Comparison of ENCODE assay signal across 1 cellular context in the genomic region with DNA sequence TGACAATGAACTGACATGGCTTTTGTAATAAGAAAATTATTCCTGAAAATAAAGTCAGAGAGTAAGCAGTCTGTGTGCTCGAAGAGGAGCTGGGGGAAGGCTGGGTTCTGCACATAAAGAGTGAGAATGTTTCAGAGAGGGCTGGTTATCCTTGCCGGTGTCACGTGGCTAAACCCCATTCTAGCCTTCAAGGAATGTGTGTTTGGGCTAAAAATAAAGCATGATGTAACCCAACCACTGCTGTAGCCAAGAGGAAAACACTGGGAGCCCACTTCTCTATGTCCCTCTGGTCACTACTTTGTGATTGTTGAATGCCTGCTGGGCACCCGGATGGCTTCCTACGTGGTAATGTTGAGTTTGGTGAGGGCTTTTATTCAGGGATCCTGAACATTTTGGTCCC.
TF ChIP-seq lines count a peak whose summit lies in the region.

No MANE protein-coding gene starts in this region.

TF ChIP-seq in IMR-90, 13 proteins besides CTCF, POLR2A, EP300 and RAD21:
- TF ChIP-seq, protein P1, sequence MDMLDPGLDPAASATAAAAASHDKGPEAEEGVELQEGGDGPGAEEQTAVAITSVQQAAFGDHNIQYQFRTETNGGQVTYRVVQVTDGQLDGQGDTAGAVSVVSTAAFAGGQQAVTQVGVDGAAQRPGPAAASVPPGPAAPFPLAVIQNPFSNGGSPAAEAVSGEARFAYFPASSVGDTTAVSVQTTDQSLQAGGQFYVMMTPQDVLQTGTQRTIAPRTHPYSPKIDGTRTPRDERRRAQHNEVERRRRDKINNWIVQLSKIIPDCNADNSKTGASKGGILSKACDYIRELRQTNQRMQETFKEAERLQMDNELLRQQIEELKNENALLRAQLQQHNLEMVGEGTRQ (IDR thresholded peaks at IDR 0.05; ENCODE audit: low read depth, low read length), result peak; percentile 52
- no peak for TF ChIP-seq BHLHE40 (IDR thresholded peaks at IDR 0.05; ENCODE audit: low read depth, low read length)
TF ChIP-seq in IMR-90: peak in this region for 1.
